ENCODE assay signal across 31 cellular contexts in the genomic region with DNA sequence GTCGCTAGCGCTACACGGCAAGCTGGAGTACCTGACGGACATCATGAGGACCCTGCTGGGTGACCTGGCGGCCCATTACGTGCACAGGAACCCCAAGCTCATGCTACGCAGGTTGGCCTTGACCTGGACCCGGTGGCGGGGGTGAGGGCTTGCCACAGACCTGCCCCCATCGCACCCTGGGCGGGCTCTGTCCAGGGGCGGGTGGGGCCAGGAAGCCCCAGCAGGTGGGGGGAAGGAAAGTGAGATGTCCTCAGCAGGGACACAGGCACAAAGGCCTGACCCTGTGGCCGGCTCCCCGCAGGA. TPM values are rescaled to one million over a fixed set of nuclear protein-coding genes. Genes with fewer than 3 reads are reported as not detected.
DNase-seq lines count a peak whose midpoint lies in the region; ATAC-seq, FAIRE-seq and TF ChIP-seq lines count a peak whose summit lies in the region.
"Had no signal": no experiment of that assay in that cellular context is flagged by ENCODE, and none has a peak within 500 bp of the region (broad histone marks: within the 10 kb centered on the region; RNA-seq: fewer than 3 reads in every experiment).

No MANE protein-coding gene starts in this region.

- no peak overlapping the region for H3K4me3 Mint-ChIP-seq in chondrocyte (ENCODE audit: unreplicated experiment)
- H3K4me3 Mint-ChIP-seq: CD4-positive, alpha-beta memory T cell; HFFc6 had no signal

- H3K9me2 ChIP-seq in hepatocyte (replicated peaks; ENCODE audit: insufficient read depth) = no peaks in the 10 kb centered on the region

- H3K9me3 ChIP-seq in right lobe of liver = no peaks in the 10 kb centered on the region
- H3K9me3 ChIP-seq in HepG2 (ENCODE audit: low read length) = no peaks in the 10 kb centered on the region
- H3K9me3 ChIP-seq in spleen = no peaks in the 10 kb centered on the region
- H3K9me3 ChIP-seq in hepatocyte (ENCODE audit: low read depth) = no peaks in the 10 kb centered on the region
- H3K9me3 ChIP-seq: HAP-1, MG63 had no signal

- H3K9ac ChIP-seq in HepG2 (ENCODE audit: insufficient read depth, low read depth, low read length) = no peak overlapping the region
- H3K9ac ChIP-seq: BLaER1 treated with 17β-estradiol and CSF1 and Interleukin-3, amounts not matched to agents 10 nM and 100 nM had no signal

- no peak overlapping the region for H2AFZ ChIP-seq in HepG2 (ENCODE audit: low read length)
- no peak overlapping the region for H2AFZ ChIP-seq in hepatocyte

- in situ Hi-C loops in HepG2 (cut with HindIII; ENCODE audit: extremely low pct_ligation_motif_present, low pct_unique_long_range_greater_than_20kb) = no loop called here

- CTCF ChIA-PET in HepG2 (lab: Yijun Ruan, JAX; ENCODE audit: low intra/inter-chr PET ratio, low total read pairs) = no interaction called here

- H3K4me1 ChIP-seq in right lobe of liver (no peaks in the 10 kb centered on the region), HepG2 (ENCODE audit: insufficient read depth, low read length) (no peaks in the 10 kb centered on the region), spleen (peaks cover 0 to 2% (median under 1%) of the 10 kb centered on the region in 6 donors), hepatocyte (ENCODE audit: insufficient read depth) (no peaks in the 10 kb centered on the region)

- H4K20me1 ChIP-seq in HepG2 (ENCODE audit: insufficient read depth, low read length) (no peaks in the 10 kb centered on the region), hepatocyte (ENCODE audit: insufficient read depth, poor library complexity, severe bottlenecking) (no peaks in the 10 kb centered on the region)

- no peaks in the 10 kb centered on the region for H3K4me1 Mint-ChIP-seq in chondrocyte (ENCODE audit: low read depth)

- no peak for TF ChIP-seq RAD21 in HepG2 (CRISPR knock-in tag; IDR thresholded peaks at IDR 0.05)

- no peak overlapping the region for H3K27ac ChIP-seq in right lobe of liver
- H3K27ac ChIP-seq in HepG2 (ENCODE audit: extremely low read length, insufficient read depth, low read length) = no peak overlapping the region
- no peak overlapping the region for H3K27ac ChIP-seq in spleen
- no peak overlapping the region for H3K27ac ChIP-seq in hepatocyte
- H3K27ac ChIP-seq: BLaER1 treated with 17β-estradiol and CSF1 and Interleukin-3, amounts not matched to agents 10 nM and 100 nM; SK-N-MC had no signal

- POLR2A ChIA-PET in HepG2 (lab: Yijun Ruan, JAX) = no interaction called here

- no peaks in the 10 kb centered on the region for H3K79me2 ChIP-seq in HepG2 (ENCODE audit: insufficient read depth, low read length)
- H3K79me2 ChIP-seq in hepatocyte = no peaks in the 10 kb centered on the region

- BruUV-seq in HepG2 (replicated peaks; lab: Mats Ljungman, UMichigan) = no TSS peak

- TF ChIP-seq POLR2A in right lobe of liver (IDR thresholded peaks at IDR 0.05) = no peak
- no peak for TF ChIP-seq POLR2A in HepG2 (IDR thresholded peaks at IDR 0.05; ENCODE audit: insufficient read depth in 1 of 2, low read depth in 2 of 2, low read length in 2 of 2)
- TF ChIP-seq POLR2A in spleen (IDR thresholded peaks at IDR 0.05) = no peak

- no peak overlapping the region for H3K4me2 ChIP-seq in HepG2 (ENCODE audit: low read depth, low read length)
- H3K4me2 ChIP-seq in hepatocyte = no peak overlapping the region
- H3K4me2 ChIP-seq: BLaER1 treated with 17β-estradiol and CSF1 and Interleukin-3, amounts not matched to agents 10 nM and 100 nM had no signal

- H3K36me3 Mint-ChIP-seq in chondrocyte (ENCODE audit: low read depth) = no peaks in the 10 kb centered on the region
- H3K36me3 Mint-ChIP-seq: CD4-positive, alpha-beta memory T cell had no signal

- no peaks in the 10 kb centered on the region for H3K9me3 Mint-ChIP-seq in chondrocyte (ENCODE audit: low read depth)
- H3K9me3 Mint-ChIP-seq: CD4-positive, alpha-beta memory T cell; HFFc6 had no signal

- H3K4me3 ChIP-seq in right lobe of liver = no peak overlapping the region
- H3K4me3 ChIP-seq in HepG2 (replicated peaks in 1 of 3; ENCODE audit: insufficient read depth in 1 of 3, low read depth in 2 of 3, low read length in 3 of 3) = no peak overlapping the region
- H3K4me3 ChIP-seq in spleen = no peak overlapping the region
- no peak overlapping the region for H3K4me3 ChIP-seq in hepatocyte
- H3K4me3 ChIP-seq: BLaER1 treated with 17β-estradiol and CSF1 and Interleukin-3, amounts not matched to agents 10 nM and 100 nM; HAP-1; MG63; SK-N-MC had no signal

- DNase-seq in activated effector memory CD4-positive, alpha-beta T cell treated with anti-CD3 and anti-CD28 coated beads, Interleukin-2, amount 50 U/mL, for 16 hours = peak; percentile 36
- DNase-seq in activated effector memory CD4-positive, alpha-beta T cell treated with Interleukin-2 at 50 U/mL for 16 hours = no peak
- DNase-seq in right lobe of liver (peak in 2 of 3 donors; percentile 17 to 46), HepG2 (ENCODE audit: low spot score) (no peak), chondrocyte (ENCODE audit: low spot score) (peak; percentile 85), spleen (peak; percentile 64), AML-193 (lab: John Stamatoyannopoulos, UW) (no peak), hepatocyte (ENCODE audit: low spot score) (no peak)
- DNase-seq: CD4-positive, alpha-beta memory T cell; COR-L47; DMS79; EL; GDM1; GOT3; HFFc6; IMR-90; KG1; MG63; NCI-H1105 treated with DMSO at 0.1 percent for 48 hours; NCI-H146; NCI-H2029; NCI-H2227 treated with DMSO at 0.1 percent for 48 hours; NCI-H526 treated with DMSO at 0.1 percent for 48 hours; RPMI8226; SIG-M5 had no signal

- H3K36me3 ChIP-seq in right lobe of liver (no peaks in the 10 kb centered on the region), HepG2 (replicated peaks in 1 of 2; ENCODE audit: control insufficient read depth in 1 of 2, insufficient read depth in 2 of 2, low read length in 2 of 2) (no peaks in the 10 kb centered on the region), spleen (no peaks in the 10 kb centered on the region), hepatocyte (replicated peaks; ENCODE audit: insufficient read depth, low read depth) (no peaks in the 10 kb centered on the region)
- H3K36me3 ChIP-seq: BLaER1 treated with 17β-estradiol and CSF1 and Interleukin-3, amounts not matched to agents 10 nM and 100 nM; HAP-1; MG63 had no signal

- H3K27me3 ChIP-seq in right lobe of liver (no peaks in the 10 kb centered on the region), HepG2 (ENCODE audit: control insufficient read depth in 1 of 2, insufficient read depth in 2 of 2, low read length in 2 of 2) (no peaks in the 10 kb centered on the region), spleen (replicated peaks in 1 of 7) (peaks cover 0 to 35% (median under 1%) of the 10 kb centered on the region in 7 donors), hepatocyte (no peaks in the 10 kb centered on the region)
- H3K27me3 ChIP-seq: MG63 had no signal

- no peak for TF ChIP-seq EP300 in HepG2 (IDR thresholded peaks at IDR 0.05; ENCODE audit: low read depth in 2 of 2, low read length in 2 of 2)
- no peak for TF ChIP-seq EP300 in HepG2 (CRISPR knock-in tag; IDR thresholded peaks at IDR 0.05; ENCODE audit: borderline replicate concordance)

- intact Hi-C loops in right lobe of liver (cut with DNase I) (no loop called here), HepG2 (cut with micrococcal nuclease; ENCODE audit: unreplicated experiment) (no loop called here), spleen (cut with DNase I; ENCODE audit: low total_unique reads) (no loop called here)

- no peak for FAIRE-seq in HepG2 (lab: Jason Lieb, UNC)
- FAIRE-seq: A204.1, GM12891, HTR-8/SVneo had no signal

- TF ChIP-seq CTCF in right lobe of liver (IDR thresholded peaks at IDR 0.05) (no peak), HepG2 (CRISPR knock-in tag; IDR thresholded peaks at IDR 0.05) (no peak), chondrocyte (IDR thresholded peaks at IDR 0.05) (no peak), spleen (IDR thresholded peaks at IDR 0.05 in 8 of 11, conservative IDR thresholded peaks at IDR 0.05 in 3 of 11) (no peak), hepatocyte (IDR thresholded peaks at IDR 0.05; ENCODE audit: poor library complexity) (no peak)

- ATAC-seq in right lobe of liver = no peak
- ATAC-seq in HepG2 = no peak

- no peak overlapping the region for H3K27ac Mint-ChIP-seq in chondrocyte (ENCODE audit: unreplicated experiment)
- H3K27ac Mint-ChIP-seq: CD4-positive, alpha-beta memory T cell; HFFc6 had no signal

- no peaks in the 10 kb centered on the region for H3K27me3 Mint-ChIP-seq in chondrocyte (ENCODE audit: low read depth)

- WGBS in right lobe of liver (ENCODE audit: insufficient coverage, low coverage, low lambda C conversion rate, missing lambda C conversion rate) = 60% methylated on average over 2 of the region's 14 CpGs
- no CpG with 5 or more reads among the region's 14 CpGs for WGBS in HepG2 (ENCODE audit: low lambda C conversion rate)
- 80 to 90% (median 88%) methylated on average over 2 to 14 of the region's 14 CpGs for WGBS in spleen, 5 donors
- 89% methylated on average over 14 of the region's 14 CpGs for WGBS in hepatocyte (ENCODE audit: low lambda C conversion rate, missing lambda C conversion rate)

RNA-seq across cellular contexts. Expression of a gene that starts 5.6 kb away (rescaled TPM):
- total RNA-seq in right lobe of liver (not detected), HepG2 (2016; rRNA removed; fragmentation: Illumina TruSeq; extraction: Trizol) (0.22 TPM in 1 of 2 replicates, not detected in the other), chondrocyte (0.18 to 0.50 TPM in 2 of 3 replicates, not detected in the other), spleen (not detected), hepatocyte (0.08 and 0.20 TPM in 2 replicates)
- not detected in 2 replicates for total RNA-seq in HepG2 (2016; cell fraction: cytosol; rRNA removed; fragmentation: Illumina TruSeq; extraction: Trizol; ENCODE audit: low read depth)
- 0.09 TPM in 1 of 2 replicates, not detected in the other for total RNA-seq in HepG2 (2016; cell fraction: insoluble cytoplasmic fraction; rRNA removed; fragmentation: Illumina TruSeq; extraction: Trizol)
- total RNA-seq in HepG2 (2016; cell fraction: membrane; rRNA removed; fragmentation: Illumina TruSeq; extraction: Trizol) = 0.07 TPM in 1 of 2 replicates, not detected in the other
- total RNA-seq in HepG2 (2016; cell fraction: nucleus; rRNA removed; fragmentation: Illumina TruSeq; extraction: Trizol) = not detected in 2 replicates
- polyA plus RNA-seq in HepG2 (2011; rRNA removed) (0.10 and 0.30 TPM in 2 replicates), spleen (under 1 TPM; 0.03 to 0.26 (median 0.07) TPM), hepatocyte (0.32 and 0.89 TPM in 2 replicates)
- polyA plus RNA-seq in HepG2 (2011; cell fraction: cytosol; rRNA removed) = 0.03 and 0.13 TPM in 2 replicates
- 0.93 and 2.1 TPM in 2 replicates for polyA plus RNA-seq in HepG2 (2011; cell fraction: nucleus; rRNA removed)
- polyA plus RNA-seq in HepG2 (2012) = 0.07 and 0.15 TPM in 2 replicates
- 0.16 and 0.37 TPM in 2 replicates for polyA plus RNA-seq in HepG2 (2016; cell fraction: cytosol; fragmentation: Illumina TruSeq; extraction: Trizol; ENCODE audit: low read depth)
- polyA plus RNA-seq in HepG2 (2016; cell fraction: insoluble cytoplasmic fraction; fragmentation: Illumina TruSeq; extraction: Trizol; ENCODE audit: low read depth) = not detected in 2 replicates
- 0.14 TPM in 1 of 2 replicates, not detected in the other for polyA plus RNA-seq in HepG2 (2016; cell fraction: membrane; fragmentation: Illumina TruSeq; extraction: Trizol; ENCODE audit: low read depth)
- polyA plus RNA-seq in HepG2 (2016; cell fraction: nucleus; fragmentation: Illumina TruSeq; extraction: Trizol; ENCODE audit: insufficient read depth, low read depth) = 0.57 TPM in 1 of 2 replicates, not detected in the other
- 0.06 TPM in 1 of 2 replicates, not detected in the other for polyA minus RNA-seq in HepG2 (2011; rRNA and poly(A)+ RNA removed; ENCODE audit: low replicate concordance)
- not detected in 2 replicates for polyA minus RNA-seq in HepG2 (2011; cell fraction: cytosol; rRNA and poly(A)+ RNA removed)
- not detected in 2 replicates for polyA minus RNA-seq in HepG2 (2011; cell fraction: nucleus; rRNA and poly(A)+ RNA removed)
- total RNA-seq: CD4-positive, alpha-beta memory T cell had no signal
- polyA plus RNA-seq: CD4-positive, alpha-beta memory T cell had no signal

RNA-seq across cellular contexts. Expression of a gene that starts 11.2 kb away (rescaled TPM):
- total RNA-seq in right lobe of liver (1 to 10 TPM in 3 of 6 experiments, under 1 TPM in 3; 0.55 to 1.7 (median 0.94) TPM), HepG2 (2016; rRNA removed; fragmentation: Illumina TruSeq; extraction: Trizol) (1.2 and 3.0 TPM in 2 replicates), chondrocyte (8.5 to 36.3 TPM (median 34.8 TPM) in 3 replicates), spleen (1 to 10 TPM in 6 of 7 donors, under 1 TPM in 1; 0.68 to 2.8 (median 1.7) TPM), hepatocyte (0.27 and 1.4 TPM in 2 replicates)
- total RNA-seq in HepG2 (2016; cell fraction: cytosol; rRNA removed; fragmentation: Illumina TruSeq; extraction: Trizol; ENCODE audit: low read depth) = 0.20 and 0.62 TPM in 2 replicates
- 0.51 and 3.2 TPM in 2 replicates for total RNA-seq in HepG2 (2016; cell fraction: insoluble cytoplasmic fraction; rRNA removed; fragmentation: Illumina TruSeq; extraction: Trizol)
- total RNA-seq in HepG2 (2016; cell fraction: membrane; rRNA removed; fragmentation: Illumina TruSeq; extraction: Trizol) = 0.90 and 1.4 TPM in 2 replicates
- total RNA-seq in HepG2 (2016; cell fraction: nucleus; rRNA removed; fragmentation: Illumina TruSeq; extraction: Trizol) = 3.6 and 5.9 TPM in 2 replicates
- polyA plus RNA-seq in HepG2 (2011; rRNA removed) (6.9 and 8.1 TPM in 2 replicates), spleen (1 to 10 TPM in 1 of 3 donors, under 1 TPM in 2; 0.48 to 1.5 (median 0.49) TPM), hepatocyte (0.87 and 5.7 TPM in 2 replicates)
- polyA plus RNA-seq in HepG2 (2011; cell fraction: cytosol; rRNA removed) = 2.0 and 3.8 TPM in 2 replicates
- polyA plus RNA-seq in HepG2 (2011; cell fraction: nucleus; rRNA removed) = 40.4 and 58.7 TPM in 2 replicates
- 3.4 and 5.7 TPM in 2 replicates for polyA plus RNA-seq in HepG2 (2012)
- polyA plus RNA-seq in HepG2 (2016; cell fraction: cytosol; fragmentation: Illumina TruSeq; extraction: Trizol; ENCODE audit: low read depth) = 0.61 and 0.93 TPM in 2 replicates
- 1.8 and 2.9 TPM in 2 replicates for polyA plus RNA-seq in HepG2 (2016; cell fraction: insoluble cytoplasmic fraction; fragmentation: Illumina TruSeq; extraction: Trizol; ENCODE audit: low read depth)
- 2.0 and 2.3 TPM in 2 replicates for polyA plus RNA-seq in HepG2 (2016; cell fraction: membrane; fragmentation: Illumina TruSeq; extraction: Trizol; ENCODE audit: low read depth)
- 20.2 and 27.0 TPM in 2 replicates for polyA plus RNA-seq in HepG2 (2016; cell fraction: nucleus; fragmentation: Illumina TruSeq; extraction: Trizol; ENCODE audit: insufficient read depth, low read depth)
- polyA minus RNA-seq in HepG2 (2011; rRNA and poly(A)+ RNA removed; ENCODE audit: low replicate concordance) = 0.68 and 8.0 TPM in 2 replicates
- polyA minus RNA-seq in HepG2 (2011; cell fraction: cytosol; rRNA and poly(A)+ RNA removed) = 5.1 and 5.5 TPM in 2 replicates
- 5.0 and 6.8 TPM in 2 replicates for polyA minus RNA-seq in HepG2 (2011; cell fraction: nucleus; rRNA and poly(A)+ RNA removed)
- total RNA-seq: CD4-positive, alpha-beta memory T cell had no signal
- polyA plus RNA-seq: CD4-positive, alpha-beta memory T cell had no signal

RNA-seq across cellular contexts. Expression of a gene that starts 18.9 kb away (rescaled TPM):
- total RNA-seq in right lobe of liver = 10 to 100 TPM; 19.4 to 70.1 (median 27.4) TPM
- total RNA-seq in HepG2 (2016; rRNA removed; fragmentation: Illumina TruSeq; extraction: Trizol) = 16.2 and 18.7 TPM in 2 replicates
- total RNA-seq in HepG2 (2016; cell fraction: cytosol; rRNA removed; fragmentation: Illumina TruSeq; extraction: Trizol; ENCODE audit: low read depth) = 13.0 and 13.1 TPM in 2 replicates
- total RNA-seq in HepG2 (2016; cell fraction: insoluble cytoplasmic fraction; rRNA removed; fragmentation: Illumina TruSeq; extraction: Trizol) = 17.8 and 20.1 TPM in 2 replicates
- 8.6 and 11.1 TPM in 2 replicates for total RNA-seq in HepG2 (2016; cell fraction: membrane; rRNA removed; fragmentation: Illumina TruSeq; extraction: Trizol)
- 12.0 and 15.0 TPM in 2 replicates for total RNA-seq in HepG2 (2016; cell fraction: nucleus; rRNA removed; fragmentation: Illumina TruSeq; extraction: Trizol)
- polyA plus RNA-seq in HepG2 (2011; rRNA removed) = 35.5 and 36.0 TPM in 2 replicates
- 26.8 and 43.0 TPM in 2 replicates for polyA plus RNA-seq in HepG2 (2011; cell fraction: cytosol; rRNA removed)
- polyA plus RNA-seq in HepG2 (2011; cell fraction: nucleus; rRNA removed) = 101 and 115 TPM in 2 replicates
- polyA plus RNA-seq in HepG2 (2012) = 19.4 and 20.6 TPM in 2 replicates
- 11.0 and 12.1 TPM in 2 replicates for polyA plus RNA-seq in HepG2 (2016; cell fraction: cytosol; fragmentation: Illumina TruSeq; extraction: Trizol; ENCODE audit: low read depth)
- polyA plus RNA-seq in HepG2 (2016; cell fraction: insoluble cytoplasmic fraction; fragmentation: Illumina TruSeq; extraction: Trizol; ENCODE audit: low read depth) = 24.4 and 28.5 TPM in 2 replicates
- 10.0 and 10.7 TPM in 2 replicates for polyA plus RNA-seq in HepG2 (2016; cell fraction: membrane; fragmentation: Illumina TruSeq; extraction: Trizol; ENCODE audit: low read depth)
- 28.9 and 29.2 TPM in 2 replicates for polyA plus RNA-seq in HepG2 (2016; cell fraction: nucleus; fragmentation: Illumina TruSeq; extraction: Trizol; ENCODE audit: insufficient read depth, low read depth)
- 56.4 and 152 TPM in 2 replicates for polyA minus RNA-seq in HepG2 (2011; rRNA and poly(A)+ RNA removed; ENCODE audit: low replicate concordance)
- polyA minus RNA-seq in HepG2 (2011; cell fraction: cytosol; rRNA and poly(A)+ RNA removed) = 11.8 and 17.8 TPM in 2 replicates
- polyA minus RNA-seq in HepG2 (2011; cell fraction: nucleus; rRNA and poly(A)+ RNA removed) = 16.5 and 18.6 TPM in 2 replicates
- 42.8 to 49.6 TPM (median 46.9 TPM) in 3 replicates for total RNA-seq in chondrocyte
- 10 to 100 TPM; 51.8 to 92.7 (median 68.7) TPM for total RNA-seq in spleen
- polyA plus RNA-seq in spleen = 10 to 100 TPM; 32.7 to 47.0 (median 41.3) TPM
- total RNA-seq in hepatocyte = 35.4 and 35.8 TPM in 2 replicates
- 60.0 and 74.3 TPM in 2 replicates for polyA plus RNA-seq in hepatocyte

RNA-seq across cellular contexts. Expression of a gene that starts 19.2 kb away (rescaled TPM):
- total RNA-seq in right lobe of liver (100 to 1,000 TPM; 150 to 221 (median 205) TPM), HepG2 (2016; rRNA removed; fragmentation: Illumina TruSeq; extraction: Trizol) (124 and 214 TPM in 2 replicates), chondrocyte (245 to 356 TPM (median 257 TPM) in 3 replicates), spleen (100 to 1,000 TPM; 144 to 307 (median 217) TPM), hepatocyte (316 and 385 TPM in 2 replicates)
- total RNA-seq in HepG2 (2016; cell fraction: cytosol; rRNA removed; fragmentation: Illumina TruSeq; extraction: Trizol; ENCODE audit: low read depth) = 180 and 198 TPM in 2 replicates
- total RNA-seq in HepG2 (2016; cell fraction: insoluble cytoplasmic fraction; rRNA removed; fragmentation: Illumina TruSeq; extraction: Trizol) = 138 and 213 TPM in 2 replicates
- 175 and 187 TPM in 2 replicates for total RNA-seq in HepG2 (2016; cell fraction: membrane; rRNA removed; fragmentation: Illumina TruSeq; extraction: Trizol)
- total RNA-seq in HepG2 (2016; cell fraction: nucleus; rRNA removed; fragmentation: Illumina TruSeq; extraction: Trizol) = 143 and 151 TPM in 2 replicates
- polyA plus RNA-seq in HepG2 (2011; rRNA removed) (288 and 319 TPM in 2 replicates), spleen (100 to 1,000 TPM; 357 to 488 (median 359) TPM), hepatocyte (665 and 693 TPM in 2 replicates)
- 276 and 476 TPM in 2 replicates for polyA plus RNA-seq in HepG2 (2011; cell fraction: cytosol; rRNA removed)
- 234 and 252 TPM in 2 replicates for polyA plus RNA-seq in HepG2 (2011; cell fraction: nucleus; rRNA removed)
- polyA plus RNA-seq in HepG2 (2012) = 198 and 204 TPM in 2 replicates
- 201 and 218 TPM in 2 replicates for polyA plus RNA-seq in HepG2 (2016; cell fraction: cytosol; fragmentation: Illumina TruSeq; extraction: Trizol; ENCODE audit: low read depth)
- 141 and 145 TPM in 2 replicates for polyA plus RNA-seq in HepG2 (2016; cell fraction: insoluble cytoplasmic fraction; fragmentation: Illumina TruSeq; extraction: Trizol; ENCODE audit: low read depth)
- 192 and 200 TPM in 2 replicates for polyA plus RNA-seq in HepG2 (2016; cell fraction: membrane; fragmentation: Illumina TruSeq; extraction: Trizol; ENCODE audit: low read depth)
- polyA plus RNA-seq in HepG2 (2016; cell fraction: nucleus; fragmentation: Illumina TruSeq; extraction: Trizol; ENCODE audit: insufficient read depth, low read depth) = 301 and 315 TPM in 2 replicates
- 172 and 203 TPM in 2 replicates for polyA minus RNA-seq in HepG2 (2011; rRNA and poly(A)+ RNA removed; ENCODE audit: low replicate concordance)
- polyA minus RNA-seq in HepG2 (2011; cell fraction: cytosol; rRNA and poly(A)+ RNA removed) = 187 and 225 TPM in 2 replicates
- 34.9 TPM in 2 replicates for polyA minus RNA-seq in HepG2 (2011; cell fraction: nucleus; rRNA and poly(A)+ RNA removed)

RNA-seq across cellular contexts. Expression of a gene that starts 50.6 kb away (rescaled TPM):
- 10 to 100 TPM in 4 of 6 experiments, 1 to 10 TPM in 2; 8.0 to 20.8 (median 10.9) TPM for total RNA-seq in right lobe of liver
- 10.1 and 15.9 TPM in 2 replicates for total RNA-seq in HepG2 (2016; rRNA removed; fragmentation: Illumina TruSeq; extraction: Trizol)
- 1.6 and 2.0 TPM in 2 replicates for total RNA-seq in HepG2 (2016; cell fraction: cytosol; rRNA removed; fragmentation: Illumina TruSeq; extraction: Trizol; ENCODE audit: low read depth)
- 9.1 and 16.2 TPM in 2 replicates for total RNA-seq in HepG2 (2016; cell fraction: insoluble cytoplasmic fraction; rRNA removed; fragmentation: Illumina TruSeq; extraction: Trizol)
- total RNA-seq in HepG2 (2016; cell fraction: membrane; rRNA removed; fragmentation: Illumina TruSeq; extraction: Trizol) = 5.1 and 7.8 TPM in 2 replicates
- 14.6 and 18.2 TPM in 2 replicates for total RNA-seq in HepG2 (2016; cell fraction: nucleus; rRNA removed; fragmentation: Illumina TruSeq; extraction: Trizol)
- 11.4 and 15.4 TPM in 2 replicates for polyA plus RNA-seq in HepG2 (2011; rRNA removed)
- polyA plus RNA-seq in HepG2 (2011; cell fraction: cytosol; rRNA removed) = 7.2 and 9.7 TPM in 2 replicates
- polyA plus RNA-seq in HepG2 (2011; cell fraction: nucleus; rRNA removed) = 50.2 and 59.9 TPM in 2 replicates
- 19.7 and 23.2 TPM in 2 replicates for polyA plus RNA-seq in HepG2 (2012)
- polyA plus RNA-seq in HepG2 (2016; cell fraction: cytosol; fragmentation: Illumina TruSeq; extraction: Trizol; ENCODE audit: low read depth) = 2.1 and 2.2 TPM in 2 replicates
- 8.6 and 12.6 TPM in 2 replicates for polyA plus RNA-seq in HepG2 (2016; cell fraction: insoluble cytoplasmic fraction; fragmentation: Illumina TruSeq; extraction: Trizol; ENCODE audit: low read depth)
- polyA plus RNA-seq in HepG2 (2016; cell fraction: membrane; fragmentation: Illumina TruSeq; extraction: Trizol; ENCODE audit: low read depth) = 4.3 and 5.1 TPM in 2 replicates
- 34.6 and 36.9 TPM in 2 replicates for polyA plus RNA-seq in HepG2 (2016; cell fraction: nucleus; fragmentation: Illumina TruSeq; extraction: Trizol; ENCODE audit: insufficient read depth, low read depth)
- polyA minus RNA-seq in HepG2 (2011; rRNA and poly(A)+ RNA removed; ENCODE audit: low replicate concordance) = 25.4 and 48.9 TPM in 2 replicates
- polyA minus RNA-seq in HepG2 (2011; cell fraction: cytosol; rRNA and poly(A)+ RNA removed) = 19.4 and 20.9 TPM in 2 replicates
- polyA minus RNA-seq in HepG2 (2011; cell fraction: nucleus; rRNA and poly(A)+ RNA removed) = 25.5 and 30.1 TPM in 2 replicates
- total RNA-seq in chondrocyte = 19.0 to 25.4 TPM (median 20.3 TPM) in 3 replicates
- total RNA-seq in spleen = 10 to 100 TPM; 14.9 to 28.1 (median 23.2) TPM
- polyA plus RNA-seq in spleen = 1 to 10 TPM; 5.1 to 9.7 (median 6.9) TPM
- 8.3 and 10.5 TPM in 2 replicates for total RNA-seq in hepatocyte
- polyA plus RNA-seq in hepatocyte = 14.2 and 14.8 TPM in 2 replicates

Comparison
In these comparisons a context has a peak if more than half of its experiments do, and no peak if none do; other contexts are left out.
1. DNase-seq: peak in activated effector memory CD4-positive, alpha-beta T cell treated with anti-CD3 and anti-CD28 coated beads, Interleukin-2, amount 50 U/mL, for 16 hours (single experiment), right lobe of liver (2 of 3), chondrocyte (single experiment) and spleen (single experiment); none in activated effector memory CD4-positive, alpha-beta T cell treated with Interleukin-2 at 50 U/mL for 16 hours (single experiment), HepG2 (single experiment), AML-193 (0 of 2) and hepatocyte (single experiment).